ENCODE assay signal across 24 cellular contexts in the genomic region with DNA sequence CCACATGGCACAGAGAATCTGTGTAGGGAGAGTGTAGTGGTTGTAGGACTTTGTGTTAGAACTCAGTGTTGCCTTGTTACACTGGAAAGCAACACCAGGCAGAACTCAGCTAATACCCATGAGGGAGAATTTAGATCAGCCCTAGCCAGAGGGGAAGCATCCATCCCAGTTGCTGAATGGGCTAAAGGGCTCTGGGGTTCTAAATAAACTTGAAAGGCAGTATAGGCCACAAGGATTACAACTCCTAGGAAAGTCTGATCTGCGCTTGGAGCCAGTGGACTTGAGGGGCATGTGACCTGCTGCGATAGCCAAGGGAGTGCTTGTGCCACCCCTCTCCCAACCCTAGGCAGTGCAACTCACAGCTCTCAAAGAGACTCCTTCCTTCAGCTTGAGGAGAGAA.
"Had no signal": no experiment of that assay in that cellular context is flagged by ENCODE, and none has a peak within 500 bp of the region (broad histone marks: within the 10 kb centered on the region; RNA-seq: fewer than 3 reads in every experiment).

No MANE protein-coding gene starts in this region.

- H3K4me1 ChIP-seq: left lung, lower lobe of right lung had no signal

- FAIRE-seq: colon, endothelial cell of umbilical vein, frontal cortex had no signal

- H3K4me3 ChIP-seq: coronary artery, dorsolateral prefrontal cortex, gastroesophageal sphincter, heart left ventricle, hepatocyte, left lung, lower lobe of right lung, mucosa of descending colon had no signal

- H3K4me3 Mint-ChIP-seq: immature natural killer cell, mesothelial cell of epicardium, naive B cell had no signal

- H3K27ac Mint-ChIP-seq: immature natural killer cell, mesothelial cell of epicardium had no signal

- H3K9me3 Mint-ChIP-seq: mesothelial cell of epicardium had no signal

- H3K36me3 Mint-ChIP-seq: immature natural killer cell, mesothelial cell of epicardium had no signal

- H3K27ac ChIP-seq: coronary artery, dorsolateral prefrontal cortex, foreskin keratinocyte, gastroesophageal sphincter, heart left ventricle, hepatocyte, left lung, lower lobe of right lung had no signal

- H3K36me3 ChIP-seq: heart left ventricle, left lung, lower lobe of right lung had no signal

- ATAC-seq: esophagus mucosa, foreskin keratinocyte, gastroesophageal sphincter, heart left ventricle, left cardiac atrium, left lung, left ventricle myocardium superior, lower lobe of right lung, mucosa of descending colon had no signal

- H2AFZ ChIP-seq: hepatocyte had no signal

- DNase-seq: dermis blood vessel endothelial cell; dorsolateral prefrontal cortex; effector CD4-positive, alpha-beta T cell; effector memory CD4-positive, alpha-beta T cell; foreskin keratinocyte; heart left ventricle; hypothalamus; immature natural killer cell; islet precursor cell; left cardiac atrium; left lung; left ventricle myocardium superior; lower lobe of right lung; mesenchymal stem cell; mucosa of descending colon; naive B cell had no signal

- H3K4me1 Mint-ChIP-seq: immature natural killer cell, mesothelial cell of epicardium had no signal

- H3K4me2 ChIP-seq: hepatocyte had no signal

- H3K27me3 ChIP-seq: dorsolateral prefrontal cortex, foreskin keratinocyte, gastroesophageal sphincter, heart left ventricle, hepatocyte, left lung had no signal

- H3K9me3 ChIP-seq: gastroesophageal sphincter, left lung, lower lobe of right lung, mucosa of descending colon had no signal
